ENCODE assay signal across 30 cellular contexts in genomic region chr1:113090051-113090450, GRCh38.
"Had no signal": no experiment of that assay in that cellular context is flagged by ENCODE, and none has a peak within 500 bp of the region (broad histone marks: within the 10 kb centered on the region; RNA-seq: fewer than 3 reads in every experiment).

No MANE protein-coding gene starts in this region.

- H3K9ac ChIP-seq: neural progenitor cell, parathyroid adenoma had no signal

- H3K36me3 ChIP-seq: ovary, uterus had no signal

- H3K4me2 ChIP-seq: neural progenitor cell, smooth muscle cell had no signal

- H3K4me1 ChIP-seq: neural progenitor cell, parathyroid adenoma, upper lobe of right lung had no signal

- H3K27me3 ChIP-seq: neural progenitor cell, ovary, spleen, suprapubic skin, testis, tibial artery, transverse colon, upper lobe of right lung, uterus had no signal

- DNase-seq: naive thymus-derived CD8-positive, alpha-beta T cell; nephron progenitor cell; occipital lobe; ovary; posterior cingulate gyrus; psoas muscle; right cardiac atrium; spleen; stimulated activated CD4-positive, alpha-beta T cell treated with anti-CD3 and anti-CD28 coated beads, Interleukin-12 subunit alpha, Interleukin-12 subunit beta, amount 100 ng/mL, for 4 hours; stimulated activated CD4-positive, alpha-beta T cell treated with anti-CD3 and anti-CD28 coated beads, Interleukin-1b, Interleukin-23, amount 100 ng/mL, for 48 hours; stimulated activated CD4-positive, alpha-beta T cell treated with anti-CD3 and anti-CD28 coated beads, Interleukin-4, amount 100 ng/mL, for 1 hour; stimulated activated CD4-positive, alpha-beta T cell treated with anti-CD3 and anti-CD28 coated beads, Interleukin-4, amount 100 ng/mL, for 4 hours; stimulated activated CD8-positive, alpha-beta memory T cell treated with anti-CD3 and anti-CD28 coated beads, Interleukin-4, amount 100 ng/mL, for 48 hours; stimulated activated naive CD4-positive, alpha-beta T cell; stimulated activated naive CD8-positive, alpha-beta T cell treated with anti-CD3 and anti-CD28 coated beads, Interleukin-15, amount 100 ng/mL, for 72 hours; stimulated activated naive CD8-positive, alpha-beta T cell treated with anti-CD3 and anti-CD28 coated beads, Interleukin-15, Interleukin-2, amounts not matched to agents 100 U/mL and 50 U/mL, for 24 hours; substantia nigra; testis; tibial artery; transverse colon; upper lobe of right lung; uterus had no signal

- H3K9me3 ChIP-seq: ovary, psoas muscle, spleen, suprapubic skin, testis, tibial artery, transverse colon, upper lobe of right lung, uterus had no signal

- H3K4me3 ChIP-seq: neural progenitor cell, ovary, psoas muscle, skin epidermis, smooth muscle cell, spleen, suprapubic skin, testis, tibial artery, transverse colon, upper lobe of right lung, uterus had no signal

- H2AFZ ChIP-seq: neural progenitor cell, parathyroid adenoma had no signal

- H3K27ac ChIP-seq: neural progenitor cell, ovary, parathyroid adenoma, psoas muscle, skin epidermis, spleen, suprapubic skin, testis, tibial artery, transverse colon, upper lobe of right lung, uterus had no signal

- ATAC-seq: naive thymus-derived CD8-positive, alpha-beta T cell; natural killer cell treated with Interleukin-12 subunit alpha and Interleukin-12 subunit beta and Interleukin-15 and Interleukin-18, amount 100 ng/mL, for 72 hours; psoas muscle; right cardiac atrium; sciatic nerve; stimulated activated memory B cell treated with anti-CD40 and anti-IgM and Interleukin-4, amounts not matched to agents 10 μg/mL and 1 μg/mL and 100 μg/mL, for 72 hours; stimulated activated naive CD8-positive, alpha-beta T cell treated with anti-CD3 and anti-CD28 coated beads, Interleukin-15, amount 100 ng/mL, for 72 hours; stimulated activated naive CD8-positive, alpha-beta T cell treated with anti-CD3 and anti-CD28 coated beads, Interleukin-15, Interleukin-2, amounts not matched to agents 100 U/mL and 50 U/mL, for 24 hours; upper lobe of right lung had no signal
